ENCODE assay signal across 8 cellular contexts in the genomic region with DNA sequence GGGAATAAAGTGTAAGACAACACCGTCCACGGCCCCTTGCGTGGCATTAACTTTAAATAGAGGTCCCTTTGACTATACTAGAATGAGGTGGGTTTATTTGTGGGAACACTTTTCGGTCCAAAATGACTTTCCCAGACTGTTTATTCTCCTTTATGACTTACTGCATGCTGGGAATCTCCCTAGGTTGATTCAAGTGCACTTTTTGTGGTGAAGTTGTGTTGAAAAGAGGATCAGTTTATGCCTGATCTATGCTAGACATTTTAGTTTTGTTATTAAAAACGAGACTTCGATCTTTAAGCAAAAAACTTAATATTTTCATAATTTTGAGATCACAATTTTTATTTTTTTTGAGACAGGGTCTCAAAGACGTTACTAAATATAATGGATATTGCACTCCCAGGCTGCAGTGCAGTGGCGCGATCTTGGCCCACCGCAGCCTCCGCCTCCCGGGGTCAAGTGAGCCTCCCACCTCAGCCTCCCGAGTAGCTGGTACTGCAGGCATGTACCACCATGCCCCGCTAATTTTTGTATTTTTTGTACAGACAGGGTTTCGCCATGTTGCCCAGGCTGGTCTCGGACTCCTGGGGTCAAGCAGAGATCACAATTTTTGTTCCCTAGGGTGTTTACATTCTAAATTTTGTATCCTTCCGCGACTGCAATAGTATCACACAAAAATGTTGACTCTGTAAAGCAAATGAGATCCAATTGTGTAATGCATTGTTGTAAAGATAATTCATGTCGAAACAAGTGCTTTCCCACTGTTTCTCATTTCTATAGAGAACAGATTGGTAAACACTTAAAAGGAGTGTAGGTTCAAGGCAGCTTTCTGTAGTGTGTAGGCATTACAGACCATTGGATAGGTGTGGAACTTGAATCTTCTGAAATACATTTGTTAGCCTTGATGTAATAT. TPM values are rescaled to one million over a fixed set of nuclear protein-coding genes. Genes with fewer than 3 reads are reported as not detected.
DNase-seq lines count a peak whose midpoint lies in the region; ATAC-seq and TF ChIP-seq lines count a peak whose summit lies in the region.

No MANE protein-coding gene starts in this region.

- H3K9ac ChIP-seq in HUES6 (ENCODE audit: low read length): peak overlapping the region; percentile 98

- peak in 1 of 2 donors; percentile 51 for DNase-seq in ascending aorta (ENCODE audit: low spot score in 2 of 2)
- DNase-seq in lower lobe of right lung: no peak
- DNase-seq in vagina (ENCODE audit: extremely low spot score in 2 of 2): no peak

- intact Hi-C loops in ascending aorta (cut with DNase I): loop anchor here (1.0 to 5.0 kb wide), 2 partner anchors 29 to 1267 kb away; partner anchors contain the start of gene HP1BP3
- intact Hi-C loops in lower lobe of right lung (cut with DNase I): no loop called here
- intact Hi-C loops in vagina (cut with DNase I): no loop called here

- H3K9me3 ChIP-seq in HUES6 (ENCODE audit: control insufficient read depth, insufficient read depth, low read depth, low read length): no peaks in the 10 kb centered on the region
- H3K9me3 ChIP-seq in ascending aorta: no peaks in the 10 kb centered on the region
- H3K9me3 ChIP-seq in lower lobe of right lung: no peaks in the 10 kb centered on the region
- H3K9me3 ChIP-seq in vagina: no peaks in the 10 kb centered on the region

- H3K4me1 ChIP-seq in HUES6 (ENCODE audit: control insufficient read depth, insufficient read depth, low read length): no peaks in the 10 kb centered on the region
- H3K4me1 ChIP-seq in ascending aorta: peaks cover 15 to 43% of the 10 kb centered on the region in 2 donors
- H3K4me1 ChIP-seq in lower lobe of right lung: peaks cover 54% of the 10 kb centered on the region
- H3K4me1 ChIP-seq in vagina: peaks cover 54% of the 10 kb centered on the region

- H3K4me3 ChIP-seq in HUES6 (ENCODE audit: low read depth, low read length): peak overlapping the region; percentile 99
- peak overlapping the region; percentile 93 to 100 for H3K4me3 ChIP-seq in ascending aorta
- H3K4me3 ChIP-seq in lower lobe of right lung: peak overlapping the region; percentile 72
- peak overlapping the region; percentile 71 to 98 for H3K4me3 ChIP-seq in vagina

- no peak for ATAC-seq in lower lobe of right lung
- ATAC-seq in HG03095 (IDR thresholded peaks at IDR 0.05; ENCODE audit: unreplicated experiment): no peak
- ATAC-seq in GM21423 (IDR thresholded peaks at IDR 0.05; ENCODE audit: unreplicated experiment): no peak
- ATAC-seq in GM19023 (IDR thresholded peaks at IDR 0.05; ENCODE audit: unreplicated experiment): no peak

- H3K27ac ChIP-seq in 22Rv1 (peak overlapping the region; percentile 90), HUES6 (ENCODE audit: low read depth, low read length) (peak overlapping the region; percentile 95; the same call in 1 of the 2 replicates), ascending aorta (peak overlapping the region; percentile 99), lower lobe of right lung (peak overlapping the region; percentile 100), vagina (peak overlapping the region; percentile 99)

- H3K27me3 ChIP-seq in HUES6 (ENCODE audit: control insufficient read depth, insufficient read depth, low read length) (no peaks in the 10 kb centered on the region), ascending aorta (no peaks in the 10 kb centered on the region), lower lobe of right lung (ENCODE audit: low read depth) (no peaks in the 10 kb centered on the region), vagina (no peaks in the 10 kb centered on the region)

- TF ChIP-seq CTCF in 22Rv1 (IDR thresholded peaks at IDR 0.05) (no peak), ascending aorta (IDR thresholded peaks at IDR 0.05) (no peak), lower lobe of right lung (IDR thresholded peaks at IDR 0.05) (no peak), vagina (IDR thresholded peaks at IDR 0.05) (no peak)

- H3K36me3 ChIP-seq in HUES6 (ENCODE audit: control insufficient read depth, insufficient read depth, low read length) (peaks cover 20% of the 10 kb centered on the region; the same call in 1 of the 2 replicates), ascending aorta (no peaks in the 10 kb centered on the region), lower lobe of right lung (peaks cover 15% of the 10 kb centered on the region), vagina (no peaks in the 10 kb centered on the region)

- no peak for TF ChIP-seq POLR2A in vagina (IDR thresholded peaks at IDR 0.05)

RNA-seq across cellular contexts. Expression of gene CDC42, which starts 1.6 kb away (rescaled TPM):
- 111 TPM for total RNA-seq in ascending aorta
- 255 TPM for total RNA-seq in lower lobe of right lung
- total RNA-seq in vagina: 141 TPM

RNA-seq across cellular contexts. Expression of gene CELA3A, which starts 52.7 kb away (rescaled TPM):
- not detected for total RNA-seq in ascending aorta
- total RNA-seq in lower lobe of right lung: not detected
- total RNA-seq in vagina: not detected
